In the genomic region with DNA sequence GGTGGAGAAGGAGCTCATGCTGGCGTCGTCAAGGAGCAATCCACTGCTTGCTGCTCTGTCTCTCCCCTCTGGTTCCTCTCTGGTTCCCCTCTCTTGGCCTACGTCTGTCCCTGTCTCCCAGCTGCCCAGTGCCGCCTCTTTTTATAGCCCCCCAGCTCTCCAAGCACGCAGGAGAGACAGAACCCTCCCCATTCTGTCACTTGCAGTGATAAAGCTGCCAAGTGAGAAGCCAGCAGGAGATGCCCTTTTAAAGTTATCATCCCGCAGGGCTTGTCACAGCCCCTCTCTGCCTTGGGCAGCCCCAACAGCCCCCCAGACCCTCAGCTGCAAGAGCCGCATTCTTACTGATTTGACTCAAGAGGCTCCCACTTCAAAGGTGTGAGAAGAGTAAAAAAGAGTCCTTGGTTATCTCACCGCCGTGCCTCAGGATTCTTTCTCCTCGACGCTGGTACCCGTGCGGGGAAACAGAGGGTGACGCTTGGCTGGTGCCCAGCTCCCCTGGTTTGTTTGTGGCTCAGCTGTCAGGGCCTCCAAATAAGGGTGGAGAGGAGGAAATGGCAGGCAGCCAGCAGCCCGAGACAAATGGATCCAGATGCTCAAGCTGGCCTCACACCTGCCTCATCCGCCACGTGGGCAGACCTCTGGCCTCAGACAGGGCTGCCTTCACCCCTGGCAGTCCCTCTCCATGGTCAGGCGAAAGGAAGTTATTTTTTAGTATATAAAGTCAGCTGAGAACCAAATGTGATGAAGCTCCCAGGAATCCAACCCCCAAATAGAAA, we compare ENCODE assay signal across 14 cellular contexts. TPM values are rescaled to one million over a fixed set of nuclear protein-coding genes. Genes with fewer than 3 reads are reported as not detected.
A peak's percentile ranks its signal among the peaks of the same experiment; 100 is the strongest.
DNase-seq lines count a peak whose midpoint lies in the region; FAIRE-seq and TF ChIP-seq lines count a peak whose summit lies in the region.
"Had no signal": no experiment of that assay in that cellular context is flagged by ENCODE, and none has a peak within 500 bp of the region (broad histone marks: within the 10 kb centered on the region; RNA-seq: fewer than 3 reads in every experiment).

A gene (minus strand): TSS at position 117 of the 779 bp plus-strand sequence. CDS start 99 bp downstream, at position 18.

- TF ChIP-seq EP300 in stomach (IDR thresholded peaks at IDR 0.05), result no peak

- no peak for TF ChIP-seq CTCF in OCI-LY7 (conservative IDR thresholded peaks at IDR 0.05; ENCODE audit: low read length)
- no peak for TF ChIP-seq CTCF in hepatocyte (IDR thresholded peaks at IDR 0.05; ENCODE audit: poor library complexity)
- no peak for TF ChIP-seq CTCF in stomach (IDR thresholded peaks at IDR 0.05)

- H2AFZ ChIP-seq in OCI-LY7 (ENCODE audit: low read length), result no peak within 1 kb of the TSS
- H2AFZ ChIP-seq in hepatocyte, result no peak within 1 kb of the TSS
- H2AFZ ChIP-seq: GM23338, PC-9 had no signal

- H3K9me2 ChIP-seq in OCI-LY7 (ENCODE audit: insufficient read depth, low read length), result no peaks in the 10 kb centered on the region
- no peaks in the 10 kb centered on the region for H3K9me2 ChIP-seq in hepatocyte (replicated peaks; ENCODE audit: insufficient read depth)

- H3K4me3 ChIP-seq in OCI-LY7 (ENCODE audit: low read depth, low read length, poor library complexity, severe bottlenecking), result no peak within 1 kb of the TSS
- H3K4me3 ChIP-seq in hepatocyte, result no peak within 1 kb of the TSS
- no peak within 1 kb of the TSS for H3K4me3 ChIP-seq in stomach
- H3K4me3 ChIP-seq: GM23338, PC-9 had no signal

- no TSS peak for BruUV-seq in OCI-LY7 (replicated peaks; lab: Mats Ljungman, UMichigan)

- intact Hi-C loops in OCI-LY7 (cut with micrococcal nuclease; ENCODE audit: unreplicated experiment) (no loop called here), stomach (cut with DNase I; ENCODE audit: low total_unique reads) (no loop called here)

- no peak within 1 kb of the TSS for H3K4me2 ChIP-seq in OCI-LY7 (ENCODE audit: low read length)
- no peak within 1 kb of the TSS for H3K4me2 ChIP-seq in hepatocyte
- H3K4me2 ChIP-seq: GM23338, KMS-11, PC-9 had no signal

- no peaks in the 10 kb centered on the region for H3K79me2 ChIP-seq in OCI-LY7 (ENCODE audit: insufficient read depth, low read depth, low read length)
- no peaks in the 10 kb centered on the region for H3K79me2 ChIP-seq in hepatocyte

- H3K27me3 ChIP-seq in hepatocyte (no peaks in the 10 kb centered on the region), stomach (peaks cover 0 to 3% (median 0%) of the 10 kb centered on the region in 3 donors)

- CTCF ChIA-PET in OCI-LY7 (lab: Charles Lee; ENCODE audit: unreplicated experiment), result interaction anchor here (0.9 kb wide), 1 partner anchor 9 kb away, joined by 3 read pairs; no protein-coding TSS in a partner anchor

- no peak for FAIRE-seq in RCC 7860 (lab: Jason Lieb, UNC)
- FAIRE-seq: G401.6 had no signal

- TF ChIP-seq POLR2A in stomach (IDR thresholded peaks at IDR 0.05), result no peak

- H3K4me1 ChIP-seq in OCI-LY7 (ENCODE audit: insufficient read depth, low read length, poor library complexity, severe bottlenecking), result peaks cover 12% of the 10 kb centered on the region
- no peaks in the 10 kb centered on the region for H3K4me1 ChIP-seq in hepatocyte (ENCODE audit: insufficient read depth)
- peaks cover 0 to 9% (median 3%) of the 10 kb centered on the region in 4 donors for H3K4me1 ChIP-seq in stomach

- H4K20me1 ChIP-seq in OCI-LY7 (ENCODE audit: insufficient read depth, low read length) (no peaks in the 10 kb centered on the region), hepatocyte (ENCODE audit: insufficient read depth, poor library complexity, severe bottlenecking) (no peaks in the 10 kb centered on the region)

- WGBS in hepatocyte (ENCODE audit: low lambda C conversion rate, missing lambda C conversion rate), result 76% methylated on average over 18 of the region's 18 CpGs
- 57 to 67% (median 60%) methylated on average over 18 of the region's 18 CpGs for WGBS in stomach, 5 donors

- POLR2A ChIA-PET in OCI-LY7 (lab: Charles Lee), result interaction anchor here (1.1 to 1.3 kb wide), 2 partner anchors 9 to 60 kb away, joined by 3 to 5 read pairs; no protein-coding TSS in a partner anchor

- no peaks in the 10 kb centered on the region for H3K9me3 ChIP-seq in OCI-LY7 (ENCODE audit: low read length)
- no peaks in the 10 kb centered on the region for H3K9me3 ChIP-seq in hepatocyte (ENCODE audit: low read depth)
- H3K9me3 ChIP-seq in stomach, result no peaks in the 10 kb centered on the region

- DNase-seq in DMS53 (lab: John Stamatoyannopoulos, UW) (peak; percentile 94), NCI-H1694 treated with DMSO at 0.1 percent for 48 hours (lab: John Stamatoyannopoulos, UW) (peak; percentile 91), OCI-LY7 (ENCODE audit: low spot score) (peak; percentile 52), hepatocyte (ENCODE audit: low spot score) (peak; percentile 30), RCC 7860 (ENCODE audit: low spot score) (no peak), COLO829 (ENCODE audit: low spot score) (no peak), cortex of kidney (lab: John Stamatoyannopoulos, UW) (no peak), stomach (no peak)
- DNase-seq: activated T-cell treated with anti-CD3 and anti-CD28 coated beads for 4 hours, PC-9 had no signal

- H3K27ac ChIP-seq in OCI-LY7 (ENCODE audit: low read depth, low read length, poor library complexity, severe bottlenecking), result no peak within 1 kb of the TSS
- H3K27ac ChIP-seq in hepatocyte, result no peak within 1 kb of the TSS
- H3K27ac ChIP-seq in stomach, result no peak within 1 kb of the TSS
- H3K27ac ChIP-seq: KMS-11, PC-9 had no signal

- H3K36me3 ChIP-seq in OCI-LY7 (ENCODE audit: insufficient read depth, low read length) (peaks cover 34% of the 10 kb centered on the region), hepatocyte (replicated peaks; ENCODE audit: insufficient read depth, low read depth) (no peaks in the 10 kb centered on the region), stomach (peaks cover 6 to 48% (median 39%) of the 10 kb centered on the region in 4 donors)

RNA-seq across cellular contexts. Expression of the gene that starts here (rescaled TPM):
- not detected in 2 replicates for total RNA-seq in OCI-LY7 (2014; rRNA removed; shearing (Covaris generic))
- total RNA-seq in OCI-LY7 (2022) (not detected in 2 replicates), hepatocyte (not detected in 2 replicates), stomach (1 to 10 TPM in 2 of 5 donors, not detected in 3; 4.2 to 7.2 TPM)
- polyA plus RNA-seq in hepatocyte (0.22 and 1.1 TPM in 2 replicates), stomach (1 to 10 TPM in 2 of 3 donors, under 1 TPM in 1; 0.48 to 2.7 (median 2.0) TPM)
- total RNA-seq: GM23338, PC-9, urinary bladder had no signal

Comparison
In these comparisons a context has a peak if more than half of its experiments do, and no peak if none do; other contexts are left out.
1. Peak in DNase-seq in OCI-LY7; RNA of the gene not detected or under 1 TPM.
2. DNase-seq: peak in DMS53 (single experiment), NCI-H1694 treated with DMSO at 0.1 percent for 48 hours (single experiment) and hepatocyte (single experiment); none in RCC 7860 (single experiment), COLO829 (single experiment), cortex of kidney (single experiment) and stomach (single experiment).